ENCODE assay signal across 1 cellular context in genomic region chr2:226661789-226662545, GRCh38.
TF ChIP-seq lines count a peak whose summit lies in the region.

No MANE protein-coding gene starts in this region.

TF ChIP-seq in IMR-90, 13 proteins besides CTCF, POLR2A, EP300 and RAD21 (continued from another document):
- TF ChIP-seq ELK1 (IDR thresholded peaks at IDR 0.05; ENCODE audit: borderline replicate concordance, low read depth, low read length) (no peak), SMC3 (IDR thresholded peaks at IDR 0.05; ENCODE audit: low read depth, low read length) (no peak; the same call in 1 of the 2 replicates), RCOR1 (IDR thresholded peaks at IDR 0.05; ENCODE audit: insufficient replicate concordance, low read length) (no peak)
